25 cellular contexts compared by ENCODE assay signal in the genomic region with DNA sequence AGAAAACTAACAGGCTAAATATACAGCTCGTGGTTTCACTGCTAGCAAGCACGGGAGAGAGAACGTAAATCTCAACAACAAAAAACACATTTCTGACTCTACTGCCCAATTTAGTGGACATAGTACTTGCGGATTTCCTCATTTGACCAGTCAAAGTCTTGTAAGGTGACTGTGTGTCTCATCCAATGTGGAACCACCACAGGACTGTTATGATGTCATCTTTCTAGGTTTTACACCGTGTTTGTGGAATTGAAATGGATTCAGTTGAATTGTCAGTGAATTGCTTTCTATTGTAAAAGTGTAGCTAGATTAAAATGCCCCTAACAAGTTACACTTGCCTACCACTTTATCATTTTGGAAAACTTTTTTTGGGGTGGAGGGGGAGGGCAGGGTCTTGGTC.
DNase-seq lines count a peak whose midpoint lies in the region; ATAC-seq, FAIRE-seq and TF ChIP-seq lines count a peak whose summit lies in the region.
"Had no signal": no experiment of that assay in that cellular context is flagged by ENCODE, and none has a peak within 500 bp of the region (broad histone marks: within the 10 kb centered on the region; RNA-seq: fewer than 3 reads in every experiment).

No MANE protein-coding gene starts in this region.

- H3K9ac ChIP-seq in HepG2 (ENCODE audit: insufficient read depth, low read depth, low read length): no peak overlapping the region
- H3K9ac ChIP-seq: BLaER1 had no signal

- DNase-seq in HepG2 (ENCODE audit: low spot score) (no peak), right lobe of liver (no peak), COR-L47 (lab: John Stamatoyannopoulos, UW) (no peak), tibial artery (no peak), GM19238 (ENCODE audit: insufficient read length, low spot score) (no peak)
- DNase-seq: CD4-positive, CD25-positive, alpha-beta regulatory T cell; GDM1; KBM-7; NCI-H1105; NCI-H1436 treated with DMSO at 0.1 percent for 48 hours; NCI-H1930; NCI-H446; NCI-H524 treated with DMSO at 0.1 percent for 48 hours; NCI-H774; PC-3; RPMI8226; SHP77 had no signal

- no peaks in the 10 kb centered on the region for H3K9me3 Mint-ChIP-seq in activated T-helper 17 cell treated with anti-CD3 and anti-CD28 coated beads, Interleukin-2, amount 50 U/mL, for 72 hours

- no peak overlapping the region for H2AFZ ChIP-seq in HepG2 (ENCODE audit: low read length)

- H3K79me2 ChIP-seq in HepG2 (ENCODE audit: insufficient read depth, low read length): no peaks in the 10 kb centered on the region

- WGBS in HepG2 (ENCODE audit: low lambda C conversion rate): 40% methylated on average over 5 of the region's 5 CpGs
- no CpG with 5 or more reads among the region's 5 CpGs for WGBS in right lobe of liver (ENCODE audit: insufficient coverage, low coverage, low lambda C conversion rate, missing lambda C conversion rate)
- no CpG with 5 or more reads among the region's 5 CpGs for WGBS in mesodermal cell (ENCODE audit: insufficient coverage in 2 of 2), 2 experiments

- no TSS peak for BruUV-seq in HepG2 (replicated peaks; lab: Mats Ljungman, UMichigan)

- H3K27ac ChIP-seq in HepG2 (ENCODE audit: extremely low read length, insufficient read depth, low read length) (no peak overlapping the region), right lobe of liver (no peak overlapping the region), mesodermal cell (ENCODE audit: low read depth, low read length, severe bottlenecking) (peak overlapping the region; percentile 74), tibial artery (no peak overlapping the region)
- H3K27ac ChIP-seq: 22Rv1, BLaER1 had no signal

- H3K4me1 Mint-ChIP-seq in activated T-helper 17 cell treated with anti-CD3 and anti-CD28 coated beads, Interleukin-2, amount 50 U/mL, for 72 hours: peaks cover 7% of the 10 kb centered on the region
- H3K4me1 Mint-ChIP-seq: CD4-positive, CD25-positive, alpha-beta regulatory T cell had no signal

- H4K20me1 ChIP-seq in HepG2 (ENCODE audit: insufficient read depth, low read length): no peaks in the 10 kb centered on the region
- H4K20me1 ChIP-seq: BLaER1 had no signal

- H3K27ac Mint-ChIP-seq in activated T-helper 17 cell treated with anti-CD3 and anti-CD28 coated beads, Interleukin-2, amount 50 U/mL, for 72 hours: peak overlapping the region; percentile 92
- H3K27ac Mint-ChIP-seq: CD4-positive, CD25-positive, alpha-beta regulatory T cell had no signal

- FAIRE-seq in HepG2 (lab: Jason Lieb, UNC): no peak
- FAIRE-seq: D721Med, GM12878, H1, HTR-8/SVneo had no signal

- H3K27me3 ChIP-seq in HepG2 (ENCODE audit: control insufficient read depth in 1 of 2, insufficient read depth in 2 of 2, low read length in 2 of 2): no peaks in the 10 kb centered on the region
- H3K27me3 ChIP-seq in right lobe of liver: no peaks in the 10 kb centered on the region
- no peaks in the 10 kb centered on the region for H3K27me3 ChIP-seq in tibial artery
- H3K27me3 ChIP-seq: BLaER1 had no signal

- in situ Hi-C loops in HepG2 (cut with HindIII; ENCODE audit: extremely low pct_ligation_motif_present, low pct_unique_long_range_greater_than_20kb): no loop called here

- no peaks in the 10 kb centered on the region for H3K9me3 ChIP-seq in HepG2 (ENCODE audit: low read length)
- H3K9me3 ChIP-seq in right lobe of liver: no peaks in the 10 kb centered on the region
- H3K9me3 ChIP-seq in mesodermal cell (ENCODE audit: control insufficient read depth, low read length): no peaks in the 10 kb centered on the region
- no peaks in the 10 kb centered on the region for H3K9me3 ChIP-seq in tibial artery
- H3K9me3 ChIP-seq: BLaER1 had no signal

- H3K27me3 Mint-ChIP-seq in activated T-helper 17 cell treated with anti-CD3 and anti-CD28 coated beads, Interleukin-2, amount 50 U/mL, for 72 hours: peaks cover under 1% of the 10 kb centered on the region
- H3K27me3 Mint-ChIP-seq: CD4-positive, CD25-positive, alpha-beta regulatory T cell had no signal

- no peak overlapping the region for H3K4me3 Mint-ChIP-seq in activated T-helper 17 cell treated with anti-CD3 and anti-CD28 coated beads, Interleukin-2, amount 50 U/mL, for 72 hours
- H3K4me3 Mint-ChIP-seq: CD4-positive, CD25-positive, alpha-beta regulatory T cell had no signal

- no peaks in the 10 kb centered on the region for H3K36me3 ChIP-seq in HepG2 (replicated peaks in 1 of 2; ENCODE audit: control insufficient read depth in 1 of 2, insufficient read depth in 2 of 2, low read length in 2 of 2)
- H3K36me3 ChIP-seq in right lobe of liver: no peaks in the 10 kb centered on the region
- no peaks in the 10 kb centered on the region for H3K36me3 ChIP-seq in mesodermal cell (ENCODE audit: control insufficient read depth, insufficient read depth, low read length)
- no peaks in the 10 kb centered on the region for H3K36me3 ChIP-seq in tibial artery
- H3K36me3 ChIP-seq: BLaER1 had no signal

- CTCF ChIA-PET in HepG2 (lab: Yijun Ruan, JAX; ENCODE audit: low intra/inter-chr PET ratio, low total read pairs): no interaction called here

- H3K36me3 Mint-ChIP-seq in activated T-helper 17 cell treated with anti-CD3 and anti-CD28 coated beads, Interleukin-2, amount 50 U/mL, for 72 hours (ENCODE audit: low read depth): no peaks in the 10 kb centered on the region
- H3K36me3 Mint-ChIP-seq: CD4-positive, CD25-positive, alpha-beta regulatory T cell had no signal

- TF ChIP-seq RAD21 in HepG2 (CRISPR knock-in tag; IDR thresholded peaks at IDR 0.05): no peak

- no peak for TF ChIP-seq EP300 in HepG2 (IDR thresholded peaks at IDR 0.05; ENCODE audit: low read depth in 2 of 2, low read length in 2 of 2)
- no peak for TF ChIP-seq EP300 in HepG2 (CRISPR knock-in tag; IDR thresholded peaks at IDR 0.05; ENCODE audit: borderline replicate concordance)

- intact Hi-C loops in HepG2 (cut with micrococcal nuclease; ENCODE audit: unreplicated experiment) (no loop called here), right lobe of liver (cut with DNase I) (no loop called here), tibial artery (cut with DNase I; ENCODE audit: low total_unique reads) (no loop called here)

- ATAC-seq in HepG2 (no peak), right lobe of liver (no peak)
- peak; percentile 51 for ATAC-seq in activated T-helper 17 cell treated with anti-CD3 and anti-CD28 coated beads, Interleukin-2, amount 50 U/mL, for 72 hours (replicated peaks)
- ATAC-seq: GM12878, PC-3 had no signal

- no peak for TF ChIP-seq CTCF in HepG2 (CRISPR knock-in tag; IDR thresholded peaks at IDR 0.05)
- TF ChIP-seq CTCF in right lobe of liver (IDR thresholded peaks at IDR 0.05): no peak
- TF ChIP-seq CTCF in tibial artery (IDR thresholded peaks at IDR 0.05): no peak

- H3K4me3 ChIP-seq in HepG2 (replicated peaks in 1 of 3; ENCODE audit: insufficient read depth in 1 of 3, low read depth in 2 of 3, low read length in 3 of 3) (no peak overlapping the region), right lobe of liver (no peak overlapping the region), mesodermal cell (ENCODE audit: extremely low read depth, insufficient read depth, low read length, poor library complexity, severe bottlenecking) (no peak overlapping the region), tibial artery (no peak overlapping the region)
- H3K4me3 ChIP-seq: BLaER1, GM12878 had no signal

- TF ChIP-seq POLR2A in HepG2 (IDR thresholded peaks at IDR 0.05; ENCODE audit: insufficient read depth in 1 of 2, low read depth in 2 of 2, low read length in 2 of 2): no peak
- TF ChIP-seq POLR2A in right lobe of liver (IDR thresholded peaks at IDR 0.05): no peak

- H3K4me2 ChIP-seq in HepG2 (ENCODE audit: low read depth, low read length): no peak overlapping the region
- H3K4me2 ChIP-seq: BLaER1 had no signal

- POLR2A ChIA-PET in HepG2 (lab: Yijun Ruan, JAX): no interaction called here

- H3K4me1 ChIP-seq in HepG2 (ENCODE audit: insufficient read depth, low read length) (no peaks in the 10 kb centered on the region), right lobe of liver (no peaks in the 10 kb centered on the region), mesodermal cell (ENCODE audit: control insufficient read depth, insufficient read depth, low read length, poor library complexity, severe bottlenecking) (peaks cover 13% of the 10 kb centered on the region), tibial artery (no peaks in the 10 kb centered on the region)
- H3K4me1 ChIP-seq: BLaER1 had no signal

TF ChIP-seq in HepG2, 621 proteins besides CTCF, POLR2A, EP300 and RAD21:
- TF ChIP-seq CREB1 (IDR thresholded peaks at IDR 0.05): 0 out of 2 replicates have a peak, but pooled peaks have one; percentile 4
- no peak for TF ChIP-seq CREB1 (CRISPR knock-in tag; IDR thresholded peaks at IDR 0.05)
- peak; percentile 43 for TF ChIP-seq ATF7 (IDR thresholded peaks at IDR 0.05)
- TF ChIP-seq ATF7 (CRISPR knock-in tag; IDR thresholded peaks at IDR 0.05): no peak
- no peak for TF ChIP-seq ZNF703 (CRISPR knock-in tag; IDR thresholded peaks at IDR 0.05; ENCODE audit: borderline replicate concordance)
